Comparison of ENCODE assay signal across 21 cellular contexts in genomic region chr9:6896562-6896961, GRCh38.
DNase-seq lines count a peak whose midpoint lies in the region; ATAC-seq, FAIRE-seq and TF ChIP-seq lines count a peak whose summit lies in the region.
"Had no signal": no experiment of that assay in that cellular context is flagged by ENCODE, and none has a peak within 500 bp of the region (broad histone marks: within the 10 kb centered on the region; RNA-seq: fewer than 3 reads in every experiment).

No MANE protein-coding gene starts in this region.

- H4K20me1 ChIP-seq in HCT116 (ENCODE audit: insufficient read depth): no peaks in the 10 kb centered on the region
- no peaks in the 10 kb centered on the region for H4K20me1 ChIP-seq in K562 (replicated peaks; ENCODE audit: control insufficient read depth, insufficient read depth, low read length)

- TF ChIP-seq EP300 in K562 (IDR thresholded peaks at IDR 0.05; ENCODE audit: low read length) (peak; percentile 49; the same call in 1 of the 2 replicates), esophagus muscularis mucosa (IDR thresholded peaks at IDR 0.05) (no peak)

- intact Hi-C loops in HCT116 (cut with micrococcal nuclease): no loop called here
- intact Hi-C loops in K562 (cut with micrococcal nuclease): no loop called here
- intact Hi-C loops in kidney (cut with DNase I): no loop called here
- intact Hi-C loops in esophagus muscularis mucosa (cut with DNase I): no loop called here

- no peak overlapping the region for H3K14ac ChIP-seq in trophoblast cell (ENCODE audit: low read length)

- H3K4ac ChIP-seq in trophoblast cell (ENCODE audit: low read depth, low read length): no peak overlapping the region

- H2AFZ ChIP-seq in HCT116 (ENCODE audit: low read depth, low read length, poor library complexity, severe bottlenecking) (no peak overlapping the region), K562 (ENCODE audit: low read depth, low read length) (no peak overlapping the region), trophoblast cell (ENCODE audit: insufficient read depth, low read length, poor library complexity) (no peak overlapping the region)

- CTCF ChIA-PET in activated CD4-positive, alpha-beta T cell treated with anti-CD3 and anti-CD28 coated beads, Interleukin-2, amount 10 ng/mL, durations not matched to agents 7 days and 5 days (lab: Charles Lee): interaction anchor here (1.2 kb wide), 1 partner anchor 12 kb away, joined by 3 read pairs; no protein-coding TSS in a partner anchor
- CTCF ChIA-PET in HCT116 (lab: Charles Lee) (no interaction called here), K562 (lab: Yijun Ruan, JAX; ENCODE audit: low intra/inter-chr PET ratio) (no interaction called here)

- BruUV-seq in HCT116 (replicated peaks; lab: Mats Ljungman, UMichigan) (no TSS peak), K562 (replicated peaks; lab: Mats Ljungman, UMichigan) (no TSS peak)

- no peak overlapping the region for H3K27ac ChIP-seq in HCT116 (ENCODE audit: low read depth, low read length)
- no peak overlapping the region for H3K27ac ChIP-seq in K562 (ENCODE audit: extremely low read depth, low read depth, low read length)
- H3K27ac ChIP-seq in kidney (ENCODE audit: low read depth in 2 of 2, low read length in 2 of 2): no peak overlapping the region
- H3K27ac ChIP-seq in trophoblast cell (ENCODE audit: low read depth, low read length): no peak overlapping the region
- H3K27ac ChIP-seq in esophagus muscularis mucosa (replicated peaks in 1 of 4): no peak overlapping the region
- H3K27ac ChIP-seq: BLaER1 treated with 17β-estradiol and CSF1 and Interleukin-3, amounts not matched to agents 10 nM and 100 nM; heart right ventricle had no signal

- no peaks in the 10 kb centered on the region for H3K9me2 ChIP-seq in HCT116 (ENCODE audit: insufficient read depth)

- no peak overlapping the region for H3K27ac Mint-ChIP-seq in activated CD4-positive, alpha-beta T cell treated with anti-CD3 and anti-CD28 coated beads, Interleukin-2, amount 10 ng/mL, durations not matched to agents 7 days and 5 days
- H3K27ac Mint-ChIP-seq: activated B cell treated with CpG ODN at 0.5 μM for 24 hours; T-helper 1 cell treated with Interleukin-12 subunit alpha and Interleukin-12 subunit beta and Interleukin-4 antibody, amounts not matched to agents 30 μg/mL and 1 μg/mL, for 36 hours had no signal

- no peaks in the 10 kb centered on the region for H3K79me1 ChIP-seq in trophoblast cell (ENCODE audit: low read length)

- ATAC-seq in HCT116 (no peak), K562 (peak; percentile 77)
- ATAC-seq: heart right ventricle, Right ventricle myocardium inferior, upper lobe of right lung had no signal

- peaks cover 44% of the 10 kb centered on the region for H3K4me1 Mint-ChIP-seq in activated CD4-positive, alpha-beta T cell treated with anti-CD3 and anti-CD28 coated beads, Interleukin-2, amount 10 ng/mL, durations not matched to agents 7 days and 5 days

- POLR2A ChIA-PET in activated CD4-positive, alpha-beta T cell treated with anti-CD3 and anti-CD28 coated beads, Interleukin-2, amount 10 ng/mL, durations not matched to agents 7 days and 5 days (lab: Charles Lee): no interaction called here
- POLR2A ChIA-PET in HCT116 (lab: Charles Lee): interaction anchor here (1.6 kb wide), 1 partner anchor 49 kb away, joined by 3 read pairs; no protein-coding TSS in a partner anchor
- POLR2A ChIA-PET in K562 (lab: Yijun Ruan, JAX): no interaction called here

- H3K9me1 ChIP-seq in K562 (ENCODE audit: control insufficient read depth, insufficient read depth, low read length): no peaks in the 10 kb centered on the region

- no peaks in the 10 kb centered on the region for H3K27me3 Mint-ChIP-seq in activated CD4-positive, alpha-beta T cell treated with anti-CD3 and anti-CD28 coated beads, Interleukin-2, amount 10 ng/mL, durations not matched to agents 7 days and 5 days
- H3K27me3 Mint-ChIP-seq: activated B cell treated with CpG ODN at 0.5 μM for 24 hours had no signal

- TF ChIP-seq CTCF in HCT116 (IDR thresholded peaks at IDR 0.05 in 2 of 3, conservative IDR thresholded peaks at IDR 0.05 in 1 of 3; ENCODE audit: borderline replicate concordance in 1 of 3, insufficient read depth in 1 of 3, low read depth in 2 of 3, low read length in 2 of 3): no peak
- no peak for TF ChIP-seq CTCF in K562 (IDR thresholded peaks at IDR 0.05 in 2 of 3, conservative IDR thresholded peaks at IDR 0.05 in 1 of 3; ENCODE audit: insufficient read depth in 2 of 3, low read depth in 1 of 3, low read length in 3 of 3)
- TF ChIP-seq CTCF in kidney (IDR thresholded peaks at IDR 0.05; ENCODE audit: borderline replicate concordance, extremely low read depth, insufficient read depth): no peak
- no peak for TF ChIP-seq CTCF in esophagus muscularis mucosa (IDR thresholded peaks at IDR 0.05)

- RAD21 ChIA-PET in HCT116 (lab: Charles Lee; ENCODE audit: low non-redundant PET in 1 of 2, low total read pairs in 2 of 2, uncharacterized antibody in 2 of 2, unreplicated experiment in 2 of 2): no interaction called here

- H2AK5ac ChIP-seq in trophoblast cell (ENCODE audit: low read length): no peak overlapping the region

- H3K4me3 ChIP-seq in HCT116 (replicated peaks in 1 of 2; ENCODE audit: low read depth in 1 of 2, low read length in 2 of 2): no peak overlapping the region
- no peak overlapping the region for H3K4me3 ChIP-seq in K562
- H3K4me3 ChIP-seq in kidney (ENCODE audit: low read length in 2 of 2): no peak overlapping the region
- no peak overlapping the region for H3K4me3 ChIP-seq in trophoblast cell (ENCODE audit: low read depth, low read length)
- no peak overlapping the region for H3K4me3 ChIP-seq in esophagus muscularis mucosa
- H3K4me3 ChIP-seq: BLaER1 treated with 17β-estradiol and CSF1 and Interleukin-3, amounts not matched to agents 10 nM and 100 nM; heart right ventricle; upper lobe of right lung had no signal

- H4K91ac ChIP-seq in trophoblast cell (ENCODE audit: low read depth, low read length): no peak overlapping the region

- TF ChIP-seq POLR2A in HCT116 (IDR thresholded peaks at IDR 0.05; ENCODE audit: borderline replicate concordance, extremely low read depth, insufficient read depth, insufficient read length) (no peak), K562 (conservative IDR thresholded peaks at IDR 0.05) (no peak), esophagus muscularis mucosa (IDR thresholded peaks at IDR 0.05; ENCODE audit: low read depth) (no peak)

- H2BK12ac ChIP-seq in trophoblast cell (ENCODE audit: low read length): no peak overlapping the region

- H3K9ac ChIP-seq in HCT116 (ENCODE audit: low read length) (no peak overlapping the region), K562 (ENCODE audit: insufficient read depth in 1 of 2, low read depth in 2 of 2, low read length in 2 of 2) (no peak overlapping the region), kidney (ENCODE audit: low read length in 2 of 2) (no peak overlapping the region), trophoblast cell (ENCODE audit: low read length) (no peak overlapping the region)
- H3K9ac ChIP-seq: BLaER1 treated with 17β-estradiol and CSF1 and Interleukin-3, amounts not matched to agents 10 nM and 100 nM had no signal

- no peak overlapping the region for H4K12ac ChIP-seq in trophoblast cell (ENCODE audit: low read depth, low read length)

- H4K8ac ChIP-seq in trophoblast cell (ENCODE audit: low read depth, low read length): no peak overlapping the region

- TF ChIP-seq RAD21 in HCT116 (IDR thresholded peaks at IDR 0.05; ENCODE audit: low read depth) (no peak), K562 (CRISPR knock-in tag; conservative IDR thresholded peaks at IDR 0.05 in 1 of 2, IDR thresholded peaks at IDR 0.05 in 1 of 2) (no peak)

- in situ Hi-C loops in K562 (cut with MboI): no loop called here

- H3K36me3 ChIP-seq in HCT116 (ENCODE audit: control insufficient read depth in 1 of 2, insufficient read depth in 2 of 2, low read length in 2 of 2) (no peaks in the 10 kb centered on the region; a peak in 1 of 4 replicates), K562 (ENCODE audit: control insufficient read depth, insufficient read depth, low read length) (peaks cover 3% of the 10 kb centered on the region), kidney (ENCODE audit: control insufficient read depth in 1 of 2, insufficient read depth in 2 of 2, low read length in 2 of 2) (peaks cover 0 to 4% of the 10 kb centered on the region in 2 donors), trophoblast cell (ENCODE audit: control insufficient read depth in 1 of 2, insufficient read depth in 2 of 2, low read length in 2 of 2) (no peaks in the 10 kb centered on the region), esophagus muscularis mucosa (peaks cover 0 to 25% (median 12%) of the 10 kb centered on the region in 4 donors)

- no peaks in the 10 kb centered on the region; the same call in 1 of the 2 replicates for H3K79me2 ChIP-seq in HCT116 (ENCODE audit: insufficient read depth, low read length)
- H3K79me2 ChIP-seq in K562 (ENCODE audit: control insufficient read depth, insufficient read depth, low read length): no peaks in the 10 kb centered on the region; the same call in 2 of the 3 replicates
- H3K79me2 ChIP-seq in trophoblast cell (ENCODE audit: control insufficient read depth, insufficient read depth, low read length, poor library complexity): no peaks in the 10 kb centered on the region

- no peak overlapping the region for H3K4me3 Mint-ChIP-seq in activated CD4-positive, alpha-beta T cell treated with anti-CD3 and anti-CD28 coated beads, Interleukin-2, amount 10 ng/mL, durations not matched to agents 7 days and 5 days
- H3K4me3 Mint-ChIP-seq: activated B cell treated with CpG ODN at 0.5 μM for 24 hours; T-helper 1 cell treated with Interleukin-12 subunit alpha and Interleukin-12 subunit beta and Interleukin-4 antibody, amounts not matched to agents 30 μg/mL and 1 μg/mL, for 36 hours had no signal

- H3K23ac ChIP-seq in trophoblast cell (ENCODE audit: low read length): no peak overlapping the region

- WGBS in K562 (ENCODE audit: insufficient coverage, low coverage, missing lambda C conversion rate): 29% methylated on average over 2 of the region's 2 CpGs
- no CpG with 5 or more reads among the region's 2 CpGs for WGBS in trophoblast cell (ENCODE audit: extremely low coverage, insufficient coverage, insufficient read length)
- 100% methylated on average over 2 of the region's 2 CpGs for WGBS in esophagus muscularis mucosa

- H3K4me1 ChIP-seq in HCT116 (ENCODE audit: control insufficient read depth in 1 of 2, insufficient read depth in 2 of 2, low read length in 2 of 2) (peaks cover 0 to 4% of the 10 kb centered on the region in 2 experiments; a peak in 1 of 4 replicates), K562 (replicated peaks in 1 of 2; ENCODE audit: control insufficient read depth in 2 of 2, insufficient read depth in 2 of 2, low read length in 2 of 2) (peaks cover 0 to 32% of the 10 kb centered on the region in 2 experiments; a peak in 3 of 5 replicates), kidney (ENCODE audit: control insufficient read depth in 1 of 2, insufficient read depth in 1 of 2, low read depth in 1 of 2, low read length in 2 of 2) (peaks cover 0 to 3% of the 10 kb centered on the region in 2 donors), trophoblast cell (ENCODE audit: control insufficient read depth in 1 of 2, insufficient read depth in 2 of 2, low read length in 2 of 2) (no peaks in the 10 kb centered on the region), esophagus muscularis mucosa (peaks cover 0 to 11% (median 10%) of the 10 kb centered on the region in 4 donors)

- H3K27me3 ChIP-seq in HCT116 (ENCODE audit: insufficient read depth, low read length) (no peaks in the 10 kb centered on the region), K562 (ENCODE audit: control insufficient read depth in 2 of 2, insufficient read depth in 2 of 2, low read length in 2 of 2) (no peaks in the 10 kb centered on the region), trophoblast cell (ENCODE audit: insufficient read depth, low read length) (no peaks in the 10 kb centered on the region), esophagus muscularis mucosa (no peaks in the 10 kb centered on the region)
- H3K27me3 ChIP-seq: BLaER1 treated with 17β-estradiol and CSF1 and Interleukin-3, amounts not matched to agents 10 nM and 100 nM; heart right ventricle; upper lobe of right lung had no signal

- H3K9me3 ChIP-seq in HCT116 (ENCODE audit: control insufficient read depth in 1 of 2, insufficient read depth in 1 of 2, low read depth in 1 of 2, low read length in 2 of 2) (no peaks in the 10 kb centered on the region), K562 (replicated peaks; ENCODE audit: control insufficient read depth, insufficient read depth, low read depth, low read length) (no peaks in the 10 kb centered on the region), kidney (ENCODE audit: control insufficient read depth in 1 of 2, low read length in 2 of 2) (no peaks in the 10 kb centered on the region), trophoblast cell (ENCODE audit: insufficient read depth, low read depth, low read length) (no peaks in the 10 kb centered on the region), esophagus muscularis mucosa (no peaks in the 10 kb centered on the region)
- H3K9me3 ChIP-seq: BLaER1 treated with 17β-estradiol and CSF1 and Interleukin-3, amounts not matched to agents 10 nM and 100 nM; heart right ventricle; upper lobe of right lung had no signal

- H3K36me3 Mint-ChIP-seq in activated CD4-positive, alpha-beta T cell treated with anti-CD3 and anti-CD28 coated beads, Interleukin-2, amount 10 ng/mL, durations not matched to agents 7 days and 5 days (ENCODE audit: low read depth): peaks cover 42% of the 10 kb centered on the region

- no peak overlapping the region for H3K4me2 ChIP-seq in HCT116 (ENCODE audit: low read length)
- H3K4me2 ChIP-seq in K562 (ENCODE audit: insufficient read depth, low read length): no peak overlapping the region
- no peak overlapping the region for H3K4me2 ChIP-seq in trophoblast cell (ENCODE audit: low read length)
- H3K4me2 ChIP-seq: BLaER1 treated with 17β-estradiol and CSF1 and Interleukin-3, amounts not matched to agents 10 nM and 100 nM had no signal

- H2BK120ac ChIP-seq in trophoblast cell (ENCODE audit: insufficient read depth, low read length, poor library complexity): no peak overlapping the region

- FAIRE-seq in K562 (lab: Jason Lieb, UNC): peak; percentile 88
- no peak for FAIRE-seq in kidney (lab: Jason Lieb, UNC)

- DNase-seq in activated CD4-positive, alpha-beta T cell treated with anti-CD3 and anti-CD28 coated beads for 48 hours: peak; percentile 8
- DNase-seq in activated CD4-positive, alpha-beta T cell treated with anti-CD3 and anti-CD28 coated beads, Interleukin-2, amount 10 ng/mL, durations not matched to agents 7 days and 5 days: no peak
- DNase-seq in HCT116 (ENCODE audit: low read depth, low spot score): no peak
- DNase-seq in K562 (ENCODE audit: extremely low read depth in 1 of 4, low spot score in 3 of 4): peak; percentile 49 to 78 (median 60)
- DNase-seq in kidney tubule cell (ENCODE audit: low spot score): peak; percentile 28
- no peak for DNase-seq in kidney
- no peak for DNase-seq in trophoblast cell
- no peak for DNase-seq in esophagus muscularis mucosa (ENCODE audit: extremely low spot score)
- DNase-seq: activated B cell treated with CpG ODN at 0.5 μM for 24 hours; DMS53; heart right ventricle; islet precursor cell; KBM-7; NCI-H1105 treated with DMSO at 0.1 percent for 48 hours; NK-92 treated with Interleukin-12 subunit alpha and Interleukin-12 subunit beta, amount 100 ng/mL, for 24 hours; stimulated activated CD4-positive, alpha-beta T cell treated with anti-CD3 and anti-CD28 coated beads, Interleukin-12 subunit alpha, Interleukin-12 subunit beta, amount 100 ng/mL, for 4 hours; stimulated activated naive CD4-positive, alpha-beta T cell treated with Interleukin-2 at 50 U/mL for 16 hours; upper lobe of right lung had no signal

- no peak overlapping the region for H2BK5ac ChIP-seq in trophoblast cell (ENCODE audit: low read depth, low read length, poor library complexity)

- no peak overlapping the region for H3K18ac ChIP-seq in trophoblast cell (ENCODE audit: low read length)

- no peaks in the 10 kb centered on the region for H3K9me3 Mint-ChIP-seq in activated CD4-positive, alpha-beta T cell treated with anti-CD3 and anti-CD28 coated beads, Interleukin-2, amount 10 ng/mL, durations not matched to agents 7 days and 5 days
- H3K9me3 Mint-ChIP-seq: activated B cell treated with CpG ODN at 0.5 μM for 24 hours; T-helper 1 cell treated with Interleukin-12 subunit alpha and Interleukin-12 subunit beta and Interleukin-4 antibody, amounts not matched to agents 30 μg/mL and 1 μg/mL, for 36 hours had no signal

Comparison
In these comparisons a context has a peak if more than half of its experiments do, and no peak if none do; other contexts are left out.
1. DNase-seq: peak in activated CD4-positive, alpha-beta T cell treated with anti-CD3 and anti-CD28 coated beads for 48 hours (single experiment), K562 (4 of 4) and kidney tubule cell (single experiment); none in activated CD4-positive, alpha-beta T cell treated with anti-CD3 and anti-CD28 coated beads, Interleukin-2, amount 10 ng/mL, durations not matched to agents 7 days and 5 days (single experiment), HCT116 (single experiment), kidney (single experiment), trophoblast cell (0 of 2) and esophagus muscularis mucosa (single experiment).